9 cellular contexts compared by ENCODE assay signal in genomic region chr1:28249879-28250295, GRCh38. TPM values are rescaled to one million over a fixed set of nuclear protein-coding genes. Genes with fewer than 3 reads are reported as not detected.
DNase-seq lines count a peak whose midpoint lies in the region; ATAC-seq and TF ChIP-seq lines count a peak whose summit lies in the region.
"Had no signal": no experiment of that assay in that cellular context is flagged by ENCODE, and none has a peak within 500 bp of the region (broad histone marks: within the 10 kb centered on the region; RNA-seq: fewer than 3 reads in every experiment).

No MANE protein-coding gene starts in this region.

- POLR2A ChIA-PET in MCF 10A (lab: Yijun Ruan, JAX) = interaction anchor here (0.6 to 12.1 kb wide), 31 partner anchors 8 to 760 kb away, joined by 3 to 362 read pairs (median 7); partner anchors contain the start of genes ATP5IF1, DNAJC8, MED18 and PHACTR4

- H3K27ac ChIP-seq in skeletal muscle tissue (ENCODE audit: low read depth, low read length) = peak overlapping the region; percentile 83

- no peaks in the 10 kb centered on the region for H3K27me3 ChIP-seq in NT2/D1 (ENCODE audit: insufficient read depth, insufficient read length)
- no peaks in the 10 kb centered on the region for H3K27me3 ChIP-seq in skeletal muscle tissue (ENCODE audit: control insufficient read depth in 3 of 3, insufficient read depth in 3 of 3, low read length in 3 of 3)

- no peaks in the 10 kb centered on the region for H3K9me3 ChIP-seq in NT2/D1 (ENCODE audit: insufficient read depth, low read length)
- no peaks in the 10 kb centered on the region for H3K9me3 ChIP-seq in skeletal muscle tissue (ENCODE audit: control insufficient read depth in 3 of 3, low read length in 3 of 3)

- CTCF ChIA-PET in activated CD8-positive, alpha-beta memory T cell treated with anti-CD3 and anti-CD28 coated beads, Interleukin-2, amount 10 ng/mL, durations not matched to agents 7 days and 5 days (lab: Charles Lee) = interaction anchor here (0.6 to 4.7 kb wide), 11 partner anchors 9 to 823 kb away, joined by 3 to 74 read pairs (median 10); partner anchors contain the start of genes ATP5IF1, MED18, PHACTR4 and SESN2
- CTCF ChIA-PET in MCF 10A (lab: Yijun Ruan, JAX) = interaction anchor here (1.1 to 4.2 kb wide), 10 partner anchors 9 to 118 kb away, joined by 3 to 46 read pairs (median 8); partner anchors contain the start of genes MED18 and SESN2

- intact Hi-C loops in MCF 10A (cut with micrococcal nuclease) = loop anchor here (1.0 to 5.0 kb wide), 5 partner anchors 9 to 267 kb away; partner anchors contain the start of genes PHACTR4 and SESN2

- H3K36me3 Mint-ChIP-seq in activated CD8-positive, alpha-beta memory T cell treated with anti-CD3 and anti-CD28 coated beads, Interleukin-2, amount 10 ng/mL, durations not matched to agents 7 days and 5 days = peaks cover 2% of the 10 kb centered on the region
- H3K36me3 Mint-ChIP-seq in MCF 10A (ENCODE audit: insufficient read depth, unreplicated experiment) = peaks cover 10% of the 10 kb centered on the region
- H3K36me3 Mint-ChIP-seq: T-cell had no signal

- H3K4me3 ChIP-seq in NT2/D1 (ENCODE audit: insufficient read length, low read depth) (no peak overlapping the region), skeletal muscle tissue (ENCODE audit: low read length in 3 of 3) (no peak overlapping the region)

- ATAC-seq in activated CD8-positive, alpha-beta memory T cell treated with anti-CD3 and anti-CD28 coated beads, Interleukin-2, amount 10 ng/mL, durations not matched to agents 7 days and 5 days = no peak
- no peak for ATAC-seq in HG02642 (IDR thresholded peaks at IDR 0.05; ENCODE audit: poor library complexity, unreplicated experiment)
- ATAC-seq: T-cell had no signal

- no peaks in the 10 kb centered on the region for H3K27me3 Mint-ChIP-seq in activated CD8-positive, alpha-beta memory T cell treated with anti-CD3 and anti-CD28 coated beads, Interleukin-2, amount 10 ng/mL, durations not matched to agents 7 days and 5 days
- no peaks in the 10 kb centered on the region for H3K27me3 Mint-ChIP-seq in MCF 10A (ENCODE audit: insufficient read depth, unreplicated experiment)
- H3K27me3 Mint-ChIP-seq: T-cell had no signal

- peaks cover 17% of the 10 kb centered on the region for H3K4me1 ChIP-seq in NT2/D1 (ENCODE audit: insufficient read depth, insufficient read length)
- H3K4me1 ChIP-seq in skeletal muscle tissue (ENCODE audit: control insufficient read depth in 3 of 3, insufficient read depth in 3 of 3, low read length in 3 of 3) = peaks cover 23 to 28% (median 28%) of the 10 kb centered on the region in 3 donors

- no peak overlapping the region for H3K4me3 Mint-ChIP-seq in activated CD8-positive, alpha-beta memory T cell treated with anti-CD3 and anti-CD28 coated beads, Interleukin-2, amount 10 ng/mL, durations not matched to agents 7 days and 5 days
- H3K4me3 Mint-ChIP-seq in MCF 10A (ENCODE audit: unreplicated experiment) = no peak overlapping the region
- H3K4me3 Mint-ChIP-seq: T-cell had no signal

- H3K4me1 Mint-ChIP-seq in activated CD8-positive, alpha-beta memory T cell treated with anti-CD3 and anti-CD28 coated beads, Interleukin-2, amount 10 ng/mL, durations not matched to agents 7 days and 5 days = peaks cover 40% of the 10 kb centered on the region
- H3K4me1 Mint-ChIP-seq in MCF 10A (ENCODE audit: insufficient read depth, unreplicated experiment) = peaks cover 35% of the 10 kb centered on the region

- no TSS peak for BruUV-seq in MCF 10A (replicated peaks; lab: Mats Ljungman, UMichigan)

- DNase-seq in activated CD8-positive, alpha-beta memory T cell treated with anti-CD3 and anti-CD28 coated beads, Interleukin-2, amount 10 ng/mL, durations not matched to agents 7 days and 5 days = no peak
- no peak for DNase-seq in activated CD8-positive, alpha-beta memory T cell treated with anti-CD3 and anti-CD28 coated beads, Interleukin-2, amount 50 U/mL, for 48 hours
- DNase-seq in NT2/D1 (ENCODE audit: low read depth, low spot score) (no peak), MCF 10A (ENCODE audit: unreplicated experiment) (no peak), NCI-H187 (lab: John Stamatoyannopoulos, UW) (no peak)
- DNase-seq in stimulated activated CD4-positive, alpha-beta T cell treated with anti-CD3 and anti-CD28 coated beads, Interleukin-4, amount 100 ng/mL, for 24 hours = no peak
- DNase-seq: T-cell had no signal

- TF ChIP-seq CTCF in MCF 10A (IDR thresholded peaks at IDR 0.05; ENCODE audit: unreplicated experiment) = no peak

- peak overlapping the region; percentile 6 for H3K9ac ChIP-seq in NT2/D1 (ENCODE audit: insufficient read length, low read depth)
- no peak overlapping the region for H3K9ac ChIP-seq in skeletal muscle tissue (ENCODE audit: low read depth in 1 of 3, low read length in 3 of 3)

- H3K9me3 Mint-ChIP-seq in activated CD8-positive, alpha-beta memory T cell treated with anti-CD3 and anti-CD28 coated beads, Interleukin-2, amount 10 ng/mL, durations not matched to agents 7 days and 5 days (ENCODE audit: low read depth) = no peaks in the 10 kb centered on the region
- no peaks in the 10 kb centered on the region for H3K9me3 Mint-ChIP-seq in MCF 10A (ENCODE audit: unreplicated experiment)
- H3K9me3 Mint-ChIP-seq: T-cell had no signal

- peak overlapping the region; percentile 100 for H3K27ac Mint-ChIP-seq in activated CD8-positive, alpha-beta memory T cell treated with anti-CD3 and anti-CD28 coated beads, Interleukin-2, amount 10 ng/mL, durations not matched to agents 7 days and 5 days
- peak overlapping the region; percentile 84 for H3K27ac Mint-ChIP-seq in MCF 10A (ENCODE audit: low read depth, unreplicated experiment)

- H3K36me3 ChIP-seq in NT2/D1 (ENCODE audit: insufficient read depth, insufficient read length, low read length) (peaks cover under 1% of the 10 kb centered on the region), skeletal muscle tissue (ENCODE audit: control insufficient read depth in 3 of 3, insufficient read depth in 3 of 3, low read length in 3 of 3) (no peaks in the 10 kb centered on the region)

RNA-seq across cellular contexts. Expression of gene SESN2, which starts 9.4 kb away (rescaled TPM):
- total RNA-seq in activated CD8-positive, alpha-beta memory T cell treated with anti-CD3 and anti-CD28 coated beads, Interleukin-2, amount 10 ng/mL, durations not matched to agents 7 days and 5 days = 10 to 100 TPM; 14.2 to 21.5 TPM
- total RNA-seq in MCF 10A (2022) = 106 and 118 TPM in 2 replicates
- 2.1 TPM for total RNA-seq in skeletal muscle tissue

RNA-seq across cellular contexts. Expression of gene ATP5IF1, which starts 14.0 kb away (rescaled TPM):
- total RNA-seq in activated CD8-positive, alpha-beta memory T cell treated with anti-CD3 and anti-CD28 coated beads, Interleukin-2, amount 10 ng/mL, durations not matched to agents 7 days and 5 days = 100 to 1,000 TPM; 175 to 182 TPM
- total RNA-seq in MCF 10A (2022) = 214 and 232 TPM in 2 replicates
- total RNA-seq in skeletal muscle tissue = 36.0 TPM

RNA-seq across cellular contexts. Expression of gene DNAJC8, which starts 17.1 kb away (rescaled TPM):
- total RNA-seq in activated CD8-positive, alpha-beta memory T cell treated with anti-CD3 and anti-CD28 coated beads, Interleukin-2, amount 10 ng/mL, durations not matched to agents 7 days and 5 days = 100 to 1,000 TPM; 103 to 114 TPM
- total RNA-seq in MCF 10A (2022) (59.6 and 60.0 TPM in 2 replicates), skeletal muscle tissue (27.1 TPM)
